9 cellular contexts compared by ENCODE assay signal in genomic region chr5:131396015-131396414, GRCh38.
DNase-seq lines count a peak whose midpoint lies in the region; ATAC-seq and TF ChIP-seq lines count a peak whose summit lies in the region.
"Had no signal": no experiment of that assay in that cellular context is flagged by ENCODE, and none has a peak within 500 bp of the region (broad histone marks: within the 10 kb centered on the region; RNA-seq: fewer than 3 reads in every experiment).

No MANE protein-coding gene starts in this region.

- ATAC-seq in GM19043 (IDR thresholded peaks at IDR 0.05; ENCODE audit: low read depth, unreplicated experiment) (peak; percentile 78), HG02884 (IDR thresholded peaks at IDR 0.05; ENCODE audit: unreplicated experiment) (peak; percentile 85), Right ventricle myocardium superior (ENCODE audit: poor library complexity) (no peak)

- peak overlapping the region; percentile 47 for H3K4me3 Mint-ChIP-seq in T-helper 2 cell treated with Interferon-gamma antibody and Interleukin-4, amounts not matched to agents 5 μg/mL and 100 μg/mL, for 36 hours

- intact Hi-C loops in Right ventricle myocardium superior (cut with DNase I), result no loop called here

- H3K9me3 Mint-ChIP-seq in T-helper 2 cell treated with Interferon-gamma antibody and Interleukin-4, amounts not matched to agents 5 μg/mL and 100 μg/mL, for 36 hours, result peaks cover 5% of the 10 kb centered on the region

- H3K4me3 ChIP-seq in GM06990 (replicated peaks; ENCODE audit: low read depth, low read length), result no peak overlapping the region

- H3K27me3 ChIP-seq in GM06990 (replicated peaks; ENCODE audit: control insufficient read depth, insufficient read depth, low read length), result no peaks in the 10 kb centered on the region

- H3K4me1 Mint-ChIP-seq in T-helper 2 cell treated with Interferon-gamma antibody and Interleukin-4, amounts not matched to agents 5 μg/mL and 100 μg/mL, for 36 hours (ENCODE audit: low read depth), result peaks cover 63% of the 10 kb centered on the region

- peak overlapping the region; percentile 93 for H3K27ac Mint-ChIP-seq in T-helper 2 cell treated with Interferon-gamma antibody and Interleukin-4, amounts not matched to agents 5 μg/mL and 100 μg/mL, for 36 hours

- peaks cover 7% of the 10 kb centered on the region for H3K36me3 ChIP-seq in GM06990 (ENCODE audit: control insufficient read depth, insufficient read depth, low read length)

- H3K27me3 Mint-ChIP-seq in T-helper 2 cell treated with Interferon-gamma antibody and Interleukin-4, amounts not matched to agents 5 μg/mL and 100 μg/mL, for 36 hours (ENCODE audit: low read depth), result no peaks in the 10 kb centered on the region

- DNase-seq in GM06990 (ENCODE audit: extremely low read depth, insufficient read length) (peak; percentile 56), KBM-7 (no peak), Right ventricle myocardium superior (no peak), dedifferentiated amniotic fluid mesenchymal stem cell (ENCODE audit: extremely low spot score) (no peak), NCI-H82 (lab: John Stamatoyannopoulos, UW) (no peak)
- DNase-seq in T-helper 2 cell treated with Interferon-gamma antibody and Interleukin-4, amounts not matched to agents 5 μg/mL and 100 μg/mL, for 36 hours (ENCODE audit: low spot score), result no peak
- DNase-seq: NCI-H1105 had no signal

- in situ Hi-C loops in KBM-7 (cut with MboI; ENCODE audit: low pct_unique_long_range_greater_than_20kb, low sequenced_read_pairs), result loop anchor here (25.0 kb wide), 1 partner anchor 234 kb away; the partner anchor contains the start of genes HINT1 and LYRM7

- no peak for TF ChIP-seq CTCF in GM06990 (IDR thresholded peaks at IDR 0.05; ENCODE audit: insufficient read depth, low read length, poor library complexity, severe bottlenecking)

- peaks cover 86% of the 10 kb centered on the region for H3K36me3 Mint-ChIP-seq in T-helper 2 cell treated with Interferon-gamma antibody and Interleukin-4, amounts not matched to agents 5 μg/mL and 100 μg/mL, for 36 hours (ENCODE audit: low read depth)
